ENCODE assay signal across 15 cellular contexts in genomic region chr13:95540848-95541247, GRCh38. TPM values are rescaled to one million over a fixed set of nuclear protein-coding genes. Genes with fewer than 3 reads are reported as not detected.
A peak's percentile ranks its signal among the peaks of the same experiment; 100 is the strongest.
DNase-seq lines count a peak whose midpoint lies in the region; ATAC-seq and TF ChIP-seq lines count a peak whose summit lies in the region.
"Had no signal": no experiment of that assay in that cellular context is flagged by ENCODE, and none has a peak within 500 bp of the region (broad histone marks: within the 10 kb centered on the region; RNA-seq: fewer than 3 reads in every experiment).

No MANE protein-coding gene starts in this region.

- peak overlapping the region; percentile 29; the same call in 1 of the 2 replicates for H3K27ac ChIP-seq in VCaP
- H3K27ac ChIP-seq: 22Rv1, breast epithelium, spleen had no signal

- peak; percentile 64 for DNase-seq in DMS 273 (lab: John Stamatoyannopoulos, UW; ENCODE audit: unreplicated experiment)
- no peak for DNase-seq in DMS 273 treated with DMSO at 0.1 percent for 48 hours (lab: John Stamatoyannopoulos, UW)
- peak in 28 of 51 donors; percentile 3 to 70 (median 31) for DNase-seq in hypothalamus (lab: John Stamatoyannopoulos, UW)
- DNase-seq in sciatic nerve (ENCODE audit: low spot score) = no peak
- DNase-seq: endodermal cell, kidney glomerular epithelial cell, natural killer cell, spleen had no signal

- intact Hi-C loops in sciatic nerve (cut with DNase I) = no loop called here

- peak; percentile 57 for ATAC-seq in sciatic nerve
- ATAC-seq in HG03025 (IDR thresholded peaks at IDR 0.05; ENCODE audit: low FRiP score, unreplicated experiment) = no peak
- no peak for ATAC-seq in GM18868 (IDR thresholded peaks at IDR 0.05; ENCODE audit: unreplicated experiment)
- no peak for ATAC-seq in GM18502 (IDR thresholded peaks at IDR 0.05; ENCODE audit: poor library complexity, unreplicated experiment)
- ATAC-seq: natural killer cell had no signal

- TF ChIP-seq CTCF in VCaP (conservative IDR thresholded peaks at IDR 0.05) = no peak

RNA-seq across cellular contexts. Expression of gene CLDN10, which starts 11.7 kb away (rescaled TPM):
- total RNA-seq in sciatic nerve = not detected
- total RNA-seq: activated CD8-positive, alpha-beta memory T cell treated with anti-CD3 and anti-CD28 coated beads for 36 hours; natural killer cell had no signal

Comparison
In these comparisons a context has a peak if more than half of its experiments do, and no peak if none do; other contexts are left out.
1. DNase-seq: peak in DMS 273 (single experiment) and hypothalamus (28 of 51); none in DMS 273 treated with DMSO at 0.1 percent for 48 hours (single experiment) and sciatic nerve (single experiment).